8 cellular contexts compared by ENCODE assay signal in genomic region chr4:40055873-40056721, GRCh38. TPM values are rescaled to one million over a fixed set of nuclear protein-coding genes. Genes with fewer than 3 reads are reported as not detected.
DNase-seq lines count a peak whose midpoint lies in the region; ATAC-seq and TF ChIP-seq lines count a peak whose summit lies in the region.

No MANE protein-coding gene starts in this region.

- peak overlapping the region; percentile 55 to 100 (median 97) for H3K27ac ChIP-seq in dorsolateral prefrontal cortex

- peak; percentile 22 for ATAC-seq in HG02759 (IDR thresholded peaks at IDR 0.05; ENCODE audit: unreplicated experiment)
- ATAC-seq in HG03139 (IDR thresholded peaks at IDR 0.05; ENCODE audit: unreplicated experiment) = no peak

- no peaks in the 10 kb centered on the region for H3K27me3 ChIP-seq in dorsolateral prefrontal cortex

- TF ChIP-seq POLR2A in lower leg skin (IDR thresholded peaks at IDR 0.05) = no peak

- TF ChIP-seq CTCF in dorsolateral prefrontal cortex (IDR thresholded peaks at IDR 0.05 in 54 of 56, conservative IDR thresholded peaks at IDR 0.05 in 2 of 56; ENCODE audit: low read depth in 1 of 56, partially characterized antibody in 56 of 56) = peak in 4 of 56 donors; percentile 5 to 16 (median 8)
- TF ChIP-seq CTCF in lower leg skin (IDR thresholded peaks at IDR 0.05) = no peak

- intact Hi-C loops in dorsolateral prefrontal cortex (cut with DNase I) = loop anchor here (2.0 to 10.0 kb wide), 8 partner anchors 79 to 1391 kb away; partner anchors contain the start of genes PDS5A (in 2 of the 2), UBE2K (in 2 of the 2), KLF3 (in 1 of the 2) and SMIM14 (in 1 of the 2)
- intact Hi-C loops in lower leg skin (cut with DNase I; ENCODE audit: low total_unique reads) = no loop called here

- H3K4me3 ChIP-seq in GM08714 (ENCODE audit: low read length) (peak overlapping the region; percentile 91), dorsolateral prefrontal cortex (peak overlapping the region; percentile 58 to 94 (median 84)), lower leg skin (ENCODE audit: low read depth, poor library complexity, severe bottlenecking) (peak overlapping the region; percentile 84)

- whole genome bisulfite sequencing in lower leg skin, 2 donors = 0 to 1% methylated on average over 51 to 73 of the region's 85 CpGs

- DNase-seq in NCI-H446 (lab: John Stamatoyannopoulos, UW) = peak; percentile 43 to 54
- peak; percentile 10 to 16 for DNase-seq in activated CD4-positive, alpha-beta T cell treated with anti-CD3 and anti-CD28 coated beads, Interleukin-2, amount 50 U/mL, for 4 hours
- DNase-seq in dorsolateral prefrontal cortex = peak in 8 of 10 donors; percentile 36 to 72 (median 40)
- peak; percentile 46 to 92 for DNase-seq in lower leg skin (ENCODE audit: low spot score in 2 of 2)
- DNase-seq in stimulated activated CD4-positive, alpha-beta T cell treated with anti-CD3 and anti-CD28 coated beads, TNF-alpha, amount 100 ng/mL, for 24 hours (ENCODE audit: low read depth in 3 of 3) = peak; percentile 12 to 37 (median 12)

RNA-seq across cellular contexts. Expression of gene N4BP2, which starts 0.6 kb away (rescaled TPM):
- 10 to 100 TPM in 50 of 120 experiments, 1 to 10 TPM in 70; 3.7 to 18.5 (median 9.2) TPM for total RNA-seq in dorsolateral prefrontal cortex
- 10 to 100 TPM in 3 of 4 donors, 1 to 10 TPM in 1; 5.3 to 11.9 (median 11.1) TPM for total RNA-seq in lower leg skin

Comparison
In these comparisons a context has a peak if more than half of its experiments do, and no peak if none do; other contexts are left out.
1. DNase-seq: peak in every context shown above with its lines; median percentile 69 in lower leg skin; 48 in NCI-H446; 40 in dorsolateral prefrontal cortex; 13 in activated CD4-positive, alpha-beta T cell treated with anti-CD3 and anti-CD28 coated beads, Interleukin-2, amount 50 U/mL, for 4 hours; 12 in stimulated activated CD4-positive, alpha-beta T cell treated with anti-CD3 and anti-CD28 coated beads, TNF-alpha, amount 100 ng/mL, for 24 hours.